In genomic region chr16:17921357-17921978, GRCh38 we compare ENCODE assay signal across 8 cellular contexts.
DNase-seq lines count a peak whose midpoint lies in the region; ATAC-seq and TF ChIP-seq lines count a peak whose summit lies in the region.

No MANE protein-coding gene starts in this region.

- DNase-seq in activated CD4-positive, CD25-positive, alpha-beta regulatory T cell treated with anti-CD3 and anti-CD28 coated beads, Interleukin-2, amount 50 U/mL, for 72 hours, result peak; percentile 53
- DNase-seq in M059J (ENCODE audit: low read depth) (peak; percentile 8), epithelial cell of esophagus (ENCODE audit: low read depth) (peak; percentile 21), cerebellar nuclear complex (lab: John Stamatoyannopoulos, UW) (no peak)
- peak; percentile 71 for DNase-seq in activated CD4-positive, alpha-beta T cell treated with anti-CD3 and anti-CD28 coated beads for 48 hours
- DNase-seq in stimulated activated CD4-positive, alpha-beta T cell treated with anti-CD3 and anti-CD28 coated beads, Interleukin-12 subunit alpha, Interleukin-12 subunit beta, amount 100 ng/mL, for 4 hours, result peak; percentile 25

- peak; percentile 15 for TF ChIP-seq CTCF in epithelial cell of esophagus (IDR thresholded peaks at IDR 0.05; ENCODE audit: insufficient read depth, low read depth, low read length, missing control alignments)

- H3K4me3 ChIP-seq in epithelial cell of esophagus (ENCODE audit: low read length), result no peak overlapping the region

- no peak for ATAC-seq in activated CD4-positive, CD25-positive, alpha-beta regulatory T cell treated with anti-CD3 and anti-CD28 coated beads, Interleukin-2, amount 50 U/mL, for 24 hours
- no peak for ATAC-seq in GM19035 (IDR thresholded peaks at IDR 0.05; ENCODE audit: unreplicated experiment)

Comparison
In these comparisons a context has a peak if more than half of its experiments do, and no peak if none do; other contexts are left out.
1. DNase-seq: peak in activated CD4-positive, CD25-positive, alpha-beta regulatory T cell treated with anti-CD3 and anti-CD28 coated beads, Interleukin-2, amount 50 U/mL, for 72 hours (single experiment), M059J (single experiment), activated CD4-positive, alpha-beta T cell treated with anti-CD3 and anti-CD28 coated beads for 48 hours (single experiment), epithelial cell of esophagus (single experiment) and stimulated activated CD4-positive, alpha-beta T cell treated with anti-CD3 and anti-CD28 coated beads, Interleukin-12 subunit alpha, Interleukin-12 subunit beta, amount 100 ng/mL, for 4 hours (single experiment); none in cerebellar nuclear complex (0 of 2).